ENCODE assay signal across 20 cellular contexts in the genomic region with DNA sequence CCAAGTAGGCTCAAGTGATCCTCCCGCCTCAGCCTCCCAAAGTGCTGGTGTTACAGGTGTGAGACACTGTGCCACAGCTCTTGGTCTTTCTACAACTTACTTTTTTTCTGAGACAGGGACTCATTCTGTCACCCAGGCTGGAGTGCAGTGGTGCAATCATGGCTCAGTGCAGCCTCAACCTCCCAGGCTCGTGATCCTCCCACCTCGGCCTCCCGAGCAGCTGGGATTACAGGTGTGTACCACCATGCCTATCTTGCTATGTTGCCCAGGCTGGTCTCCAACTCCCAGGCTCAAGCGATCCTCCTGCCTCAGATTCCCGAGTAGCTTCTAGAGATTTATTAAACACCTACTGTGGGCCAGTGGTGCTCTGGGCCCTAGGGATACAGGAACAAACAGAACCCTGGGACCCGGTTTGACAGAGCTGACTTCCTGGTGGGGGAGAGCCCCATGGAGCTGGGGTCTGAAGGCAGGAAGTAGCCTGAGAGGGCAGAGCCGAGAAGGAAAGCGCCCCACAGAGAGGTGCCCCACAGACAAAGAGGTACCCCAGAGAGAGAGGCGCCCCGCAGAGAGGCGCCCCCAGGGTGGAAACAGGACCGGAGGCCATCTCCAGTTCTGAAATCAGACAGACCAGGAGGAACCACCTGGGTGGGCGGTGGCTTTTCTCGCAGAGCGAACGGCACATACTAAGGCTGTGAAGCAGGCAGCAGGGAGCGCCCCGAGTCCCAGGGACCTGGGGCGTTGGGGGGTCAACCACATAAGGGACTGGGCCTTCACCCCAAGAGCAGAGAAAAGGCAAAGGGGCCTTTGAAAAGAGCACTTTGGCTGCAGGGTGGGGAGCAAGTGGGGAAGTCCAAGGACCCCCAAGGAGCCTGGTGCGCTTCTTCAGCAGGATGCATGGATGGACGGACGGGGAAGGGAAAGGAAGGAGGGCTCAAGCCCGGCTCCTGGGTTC. TPM values are rescaled to one million over a fixed set of nuclear protein-coding genes. Genes with fewer than 3 reads are reported as not detected.
DNase-seq lines count a peak whose midpoint lies in the region; ATAC-seq lines count a peak whose summit lies in the region.
"Had no signal": no experiment of that assay in that cellular context is flagged by ENCODE, and none has a peak within 500 bp of the region (broad histone marks: within the 10 kb centered on the region; RNA-seq: fewer than 3 reads in every experiment).

No MANE protein-coding gene starts in this region.

- H3K4me3 Mint-ChIP-seq in stimulated activated naive CD8-positive, alpha-beta T cell treated with anti-CD3 and anti-CD28 coated beads, Interleukin-15, Interleukin-2, amounts not matched to agents 100 ng/mL and 50 ng/mL, for 24 hours, result no peak overlapping the region
- no peak overlapping the region for H3K4me3 Mint-ChIP-seq in activated CD4-positive, alpha-beta memory T cell treated with anti-CD3 and anti-CD28 coated beads for 36 hours
- peak overlapping the region in 1 of 5 donors; percentile 30 for H3K4me3 Mint-ChIP-seq in immature natural killer cell

- peaks cover 23% of the 10 kb centered on the region for H3K4me1 Mint-ChIP-seq in stimulated activated naive CD8-positive, alpha-beta T cell treated with anti-CD3 and anti-CD28 coated beads, Interleukin-15, Interleukin-2, amounts not matched to agents 100 ng/mL and 50 ng/mL, for 24 hours (ENCODE audit: low read depth)
- peaks cover 9% of the 10 kb centered on the region for H3K4me1 Mint-ChIP-seq in activated CD4-positive, alpha-beta memory T cell treated with anti-CD3 and anti-CD28 coated beads for 36 hours (ENCODE audit: low read depth)
- H3K4me1 Mint-ChIP-seq in immature natural killer cell, result peaks cover 0 to 8% of the 10 kb centered on the region in 2 donors

- ATAC-seq in stimulated activated naive CD8-positive, alpha-beta T cell treated with anti-CD3 and anti-CD28 coated beads, Interleukin-15, Interleukin-2, amounts not matched to agents 100 U/mL and 50 U/mL, for 24 hours, result no peak
- ATAC-seq in HG03196 (IDR thresholded peaks at IDR 0.05; ENCODE audit: unreplicated experiment), result no peak
- no peak for ATAC-seq in GM18511 (IDR thresholded peaks at IDR 0.05; ENCODE audit: unreplicated experiment)
- ATAC-seq: gastrocnemius medialis had no signal

- no peak for DNase-seq in stimulated activated naive CD8-positive, alpha-beta T cell treated with anti-CD3 and anti-CD28 coated beads, Interleukin-15, Interleukin-2, amounts not matched to agents 100 U/mL and 50 U/mL, for 24 hours
- no peak for DNase-seq in activated CD4-positive, alpha-beta memory T cell treated with anti-CD3 and anti-CD28 coated beads for 36 hours
- no peak for DNase-seq in immature natural killer cell
- no peak for DNase-seq in cortex of kidney (lab: John Stamatoyannopoulos, UW)
- DNase-seq in retina, result no peak
- DNase-seq: activated effector memory CD4-positive, alpha-beta T cell treated with anti-CD3 and anti-CD28 coated beads, Interleukin-2, amount 50 U/mL, for 16 hours; aorta; central memory CD4-positive, alpha-beta T cell; COR-L47; effector CD4-positive, alpha-beta T cell; gastrocnemius medialis; NCI-H1105; RPMI8226; sigmoid colon; SK-N-SH; T-helper 9 cell; testis had no signal

- H3K27ac Mint-ChIP-seq in stimulated activated naive CD8-positive, alpha-beta T cell treated with anti-CD3 and anti-CD28 coated beads, Interleukin-15, Interleukin-2, amounts not matched to agents 100 ng/mL and 50 ng/mL, for 24 hours, result peak overlapping the region; percentile 61
- peak overlapping the region; percentile 45 for H3K27ac Mint-ChIP-seq in activated CD4-positive, alpha-beta memory T cell treated with anti-CD3 and anti-CD28 coated beads for 36 hours
- H3K27ac Mint-ChIP-seq in immature natural killer cell, result peak overlapping the region in 4 of 6 donors; percentile 17 to 75 (median 36)

- POLR2A ChIA-PET in activated CD4-positive, alpha-beta memory T cell treated with anti-CD3 and anti-CD28 coated beads for 36 hours (lab: Charles Lee), result no interaction called here

- peaks cover 26% of the 10 kb centered on the region for H3K36me3 Mint-ChIP-seq in stimulated activated naive CD8-positive, alpha-beta T cell treated with anti-CD3 and anti-CD28 coated beads, Interleukin-15, Interleukin-2, amounts not matched to agents 100 ng/mL and 50 ng/mL, for 24 hours (ENCODE audit: low read depth)
- peaks cover 27% of the 10 kb centered on the region for H3K36me3 Mint-ChIP-seq in activated CD4-positive, alpha-beta memory T cell treated with anti-CD3 and anti-CD28 coated beads for 36 hours
- peaks cover 0 to 3% (median 0%) of the 10 kb centered on the region in 3 donors for H3K36me3 Mint-ChIP-seq in immature natural killer cell

- CTCF ChIA-PET in activated CD4-positive, alpha-beta memory T cell treated with anti-CD3 and anti-CD28 coated beads for 36 hours (lab: Charles Lee), result interaction anchor here (0.6 to 2.9 kb wide), 12 partner anchors 8 to 78 kb away, joined by 3 to 37 read pairs (median 6); no protein-coding TSS in a partner anchor

- no peaks in the 10 kb centered on the region for H3K9me3 Mint-ChIP-seq in stimulated activated naive CD8-positive, alpha-beta T cell treated with anti-CD3 and anti-CD28 coated beads, Interleukin-15, Interleukin-2, amounts not matched to agents 100 ng/mL and 50 ng/mL, for 24 hours
- H3K9me3 Mint-ChIP-seq in activated CD4-positive, alpha-beta memory T cell treated with anti-CD3 and anti-CD28 coated beads for 36 hours, result no peaks in the 10 kb centered on the region
- H3K9me3 Mint-ChIP-seq in immature natural killer cell, result no peaks in the 10 kb centered on the region

- no peaks in the 10 kb centered on the region for H3K27me3 Mint-ChIP-seq in stimulated activated naive CD8-positive, alpha-beta T cell treated with anti-CD3 and anti-CD28 coated beads, Interleukin-15, Interleukin-2, amounts not matched to agents 100 ng/mL and 50 ng/mL, for 24 hours
- H3K27me3 Mint-ChIP-seq in activated CD4-positive, alpha-beta memory T cell treated with anti-CD3 and anti-CD28 coated beads for 36 hours, result no peaks in the 10 kb centered on the region
- H3K27me3 Mint-ChIP-seq in immature natural killer cell (ENCODE audit: low read depth in 3 of 3), result peaks cover 0 to 4% (median 2%) of the 10 kb centered on the region in 3 donors

- intact Hi-C loops in activated CD4-positive, alpha-beta memory T cell treated with anti-CD3 and anti-CD28 coated beads for 36 hours (cut with micrococcal nuclease), result no loop called here

RNA-seq across cellular contexts. Expression of gene IRAK1, which starts 5.0 kb away (rescaled TPM):
- total RNA-seq in activated CD4-positive, alpha-beta memory T cell treated with anti-CD3 and anti-CD28 coated beads for 36 hours, result 100 to 1,000 TPM in 1 of 2 experiments, 10 to 100 TPM in 1; 99.6 to 106 TPM
- polyA plus RNA-seq in immature natural killer cell, result 10 to 100 TPM; 39.0 to 81.9 (median 46.6) TPM

RNA-seq across cellular contexts. Expression of gene TMEM187, which starts 42.2 kb away (rescaled TPM):
- total RNA-seq in activated CD4-positive, alpha-beta memory T cell treated with anti-CD3 and anti-CD28 coated beads for 36 hours, result 1 to 10 TPM; 8.6 to 9.1 TPM
- 10 to 100 TPM in 1 of 3 donors, 1 to 10 TPM in 2; 4.1 to 17.5 (median 5.2) TPM for polyA plus RNA-seq in immature natural killer cell

RNA-seq across cellular contexts. Expression of gene HCFC1, which starts 43.1 kb away (rescaled TPM):
- total RNA-seq in activated CD4-positive, alpha-beta memory T cell treated with anti-CD3 and anti-CD28 coated beads for 36 hours, result 10 to 100 TPM; 90.4 to 93.0 TPM
- 10 to 100 TPM in 1 of 3 donors, 1 to 10 TPM in 2; 1.0 to 14.6 (median 2.9) TPM for polyA plus RNA-seq in immature natural killer cell
